ENCODE assay signal across 33 cellular contexts in genomic region chr13:67662997-67663396, GRCh38.
"Had no signal": no experiment of that assay in that cellular context is flagged by ENCODE, and none has a peak within 500 bp of the region (broad histone marks: within the 10 kb centered on the region; RNA-seq: fewer than 3 reads in every experiment).

No MANE protein-coding gene starts in this region.

- H3K9me3 Mint-ChIP-seq: activated B cell treated with CpG ODN at 0.5 μM for 24 hours; activated naive CD4-positive, alpha-beta T cell treated with anti-CD3 and anti-CD28 coated beads, Interleukin-2, amount 50 U/mL, for 24 hours; activated naive CD8-positive, alpha-beta T cell treated with anti-CD3 and anti-CD28 coated beads for 36 hours; activated T-helper 1 cell treated with anti-CD3 and anti-CD28 coated beads, Interleukin-12 subunit alpha, Interleukin-12 subunit beta, Interleukin-2, Interleukin-4 antibody, amounts not matched to agents 30 ng/mL and 10 ng/mL and 1 ng/mL, durations not matched to agents 14 hours and 24 hours and 36 hours had no signal

- H3K9me3 ChIP-seq: adrenal gland, body of pancreas, esophagus muscularis mucosa, gastrocnemius medialis, heart left ventricle had no signal

- H3K27ac ChIP-seq: adrenal gland, body of pancreas, esophagus muscularis mucosa, foreskin keratinocyte, gastrocnemius medialis, heart left ventricle, WERI-Rb-1 had no signal

- H3K27me3 Mint-ChIP-seq: activated B cell treated with CpG ODN at 0.5 μM for 24 hours; activated CD8-positive, alpha-beta T cell treated with anti-CD3 and anti-CD28 coated beads for 36 hours; activated naive CD4-positive, alpha-beta T cell treated with anti-CD3 and anti-CD28 coated beads, Interleukin-2, amount 50 U/mL, for 24 hours; activated naive CD8-positive, alpha-beta T cell treated with anti-CD3 and anti-CD28 coated beads for 36 hours; activated naive CD8-positive, alpha-beta T cell treated with anti-CD3 and anti-CD28 coated beads, Interleukin-2, amount 50 U/mL, for 24 hours; effector memory CD8-positive, alpha-beta T cell had no signal

- DNase-seq: activated B cell treated with CpG ODN at 0.5 μM for 24 hours; activated CD4-positive, alpha-beta T cell treated with anti-CD3 and anti-CD28 coated beads for 48 hours; activated CD4-positive, alpha-beta T cell treated with anti-CD3 and anti-CD28 coated beads, Interleukin-2, amount 50 U/mL, for 1 hour; activated CD4-positive, alpha-beta T cell treated with anti-CD3 and anti-CD28 coated beads, Interleukin-2, amount 50 U/mL, for 48 hours; activated CD8-positive, alpha-beta memory T cell treated with anti-CD3 and anti-CD28 coated beads for 24 hours; activated CD8-positive, alpha-beta T cell treated with anti-CD3 and anti-CD28 coated beads for 36 hours; activated effector memory CD4-positive, alpha-beta T cell treated with anti-CD3 and anti-CD28 coated beads, Interleukin-2, amount 50 U/mL, for 16 hours; activated naive CD4-positive, alpha-beta T cell treated with anti-CD3 and anti-CD28 coated beads for 36 hours; activated naive CD8-positive, alpha-beta T cell treated with anti-CD3 and anti-CD28 coated beads for 36 hours; activated naive CD8-positive, alpha-beta T cell treated with anti-CD3 and anti-CD28 coated beads, Interleukin-2, amount 50 U/mL, for 24 hours; activated T-cell treated with anti-CD3 and anti-CD28 coated beads, Interleukin-2, amount 50 U/mL, for 48 hours; adrenal gland; amygdala; aorta; body of pancreas; caudate nucleus; cortex of kidney; dermis blood vessel endothelial cell; effector CD4-positive, alpha-beta T cell; effector memory CD8-positive, alpha-beta T cell; erythroblast; foreskin keratinocyte; gastrocnemius medialis; glutamatergic neuron; heart left ventricle; T1000; WERI-Rb-1 had no signal

- ATAC-seq: activated CD4-positive, CD25-positive, alpha-beta regulatory T cell treated with anti-CD3 and anti-CD28 coated beads, Interleukin-2, amount 50 U/mL, for 24 hours; activated CD8-positive, alpha-beta T cell treated with anti-CD3 and anti-CD28 coated beads for 36 hours; activated naive CD8-positive, alpha-beta T cell treated with anti-CD3 and anti-CD28 coated beads, Interleukin-2, amount 50 U/mL, for 24 hours; body of pancreas; effector memory CD8-positive, alpha-beta T cell; foreskin keratinocyte; gastrocnemius medialis; heart left ventricle had no signal

- H3K27ac Mint-ChIP-seq: activated B cell treated with CpG ODN at 0.5 μM for 24 hours; activated CD8-positive, alpha-beta T cell treated with anti-CD3 and anti-CD28 coated beads for 36 hours; activated naive CD4-positive, alpha-beta T cell treated with anti-CD3 and anti-CD28 coated beads for 36 hours; activated naive CD4-positive, alpha-beta T cell treated with anti-CD3 and anti-CD28 coated beads, Interleukin-2, amount 50 U/mL, for 24 hours; activated naive CD8-positive, alpha-beta T cell treated with anti-CD3 and anti-CD28 coated beads for 36 hours; activated naive CD8-positive, alpha-beta T cell treated with anti-CD3 and anti-CD28 coated beads, Interleukin-2, amount 50 U/mL, for 24 hours; activated T-helper 1 cell treated with anti-CD3 and anti-CD28 coated beads, Interleukin-12 subunit alpha, Interleukin-12 subunit beta, Interleukin-2, Interleukin-4 antibody, amounts not matched to agents 30 ng/mL and 10 ng/mL and 1 ng/mL, durations not matched to agents 14 hours and 24 hours and 36 hours; activated T-helper 2 cell treated with anti-CD3 and anti-CD28 coated beads, Interferon-gamma antibody, Interleukin-2, Interleukin-4, amounts not matched to agents 10 μg/mL and 5 μg/mL and 100 μg/mL, durations not matched to agents 14 hours and 24 hours and 36 hours; effector memory CD8-positive, alpha-beta T cell; T-helper 2 cell treated with Interferon-gamma antibody and Interleukin-4, amounts not matched to agents 5 μg/mL and 100 μg/mL, for 36 hours had no signal

- H3K36me3 ChIP-seq: adrenal gland, esophagus muscularis mucosa, gastrocnemius medialis, heart left ventricle, WERI-Rb-1 had no signal

- H3K4me3 ChIP-seq: adrenal gland, body of pancreas, esophagus muscularis mucosa, gastrocnemius medialis, heart left ventricle had no signal

- H3K36me3 Mint-ChIP-seq: activated naive CD4-positive, alpha-beta T cell treated with anti-CD3 and anti-CD28 coated beads, Interleukin-2, amount 50 U/mL, for 24 hours; activated naive CD8-positive, alpha-beta T cell treated with anti-CD3 and anti-CD28 coated beads for 36 hours had no signal

- H3K4me1 ChIP-seq: adrenal gland, body of pancreas, esophagus muscularis mucosa, foreskin keratinocyte, gastrocnemius medialis, heart left ventricle had no signal

- H3K27me3 ChIP-seq: adrenal gland, body of pancreas, esophagus muscularis mucosa, foreskin keratinocyte, gastrocnemius medialis, heart left ventricle had no signal

- H3K4me3 Mint-ChIP-seq: activated B cell treated with CpG ODN at 0.5 μM for 24 hours; activated CD8-positive, alpha-beta T cell treated with anti-CD3 and anti-CD28 coated beads for 36 hours; activated naive CD4-positive, alpha-beta T cell treated with anti-CD3 and anti-CD28 coated beads for 36 hours; activated naive CD4-positive, alpha-beta T cell treated with anti-CD3 and anti-CD28 coated beads, Interleukin-2, amount 50 U/mL, for 24 hours; activated naive CD8-positive, alpha-beta T cell treated with anti-CD3 and anti-CD28 coated beads for 36 hours; activated naive CD8-positive, alpha-beta T cell treated with anti-CD3 and anti-CD28 coated beads, Interleukin-2, amount 50 U/mL, for 24 hours; activated T-helper 1 cell treated with anti-CD3 and anti-CD28 coated beads, Interleukin-12 subunit alpha, Interleukin-12 subunit beta, Interleukin-2, Interleukin-4 antibody, amounts not matched to agents 30 ng/mL and 10 ng/mL and 1 ng/mL, durations not matched to agents 14 hours and 24 hours and 36 hours; effector memory CD8-positive, alpha-beta T cell; T-helper 2 cell treated with Interferon-gamma antibody and Interleukin-4, amounts not matched to agents 5 μg/mL and 100 μg/mL, for 36 hours had no signal

- H3K4me1 Mint-ChIP-seq: activated B cell treated with CpG ODN at 0.5 μM for 24 hours; activated naive CD4-positive, alpha-beta T cell treated with anti-CD3 and anti-CD28 coated beads, Interleukin-2, amount 50 U/mL, for 24 hours; activated naive CD8-positive, alpha-beta T cell treated with anti-CD3 and anti-CD28 coated beads for 36 hours; activated naive CD8-positive, alpha-beta T cell treated with anti-CD3 and anti-CD28 coated beads, Interleukin-2, amount 50 U/mL, for 24 hours had no signal
